In the genomic region with DNA sequence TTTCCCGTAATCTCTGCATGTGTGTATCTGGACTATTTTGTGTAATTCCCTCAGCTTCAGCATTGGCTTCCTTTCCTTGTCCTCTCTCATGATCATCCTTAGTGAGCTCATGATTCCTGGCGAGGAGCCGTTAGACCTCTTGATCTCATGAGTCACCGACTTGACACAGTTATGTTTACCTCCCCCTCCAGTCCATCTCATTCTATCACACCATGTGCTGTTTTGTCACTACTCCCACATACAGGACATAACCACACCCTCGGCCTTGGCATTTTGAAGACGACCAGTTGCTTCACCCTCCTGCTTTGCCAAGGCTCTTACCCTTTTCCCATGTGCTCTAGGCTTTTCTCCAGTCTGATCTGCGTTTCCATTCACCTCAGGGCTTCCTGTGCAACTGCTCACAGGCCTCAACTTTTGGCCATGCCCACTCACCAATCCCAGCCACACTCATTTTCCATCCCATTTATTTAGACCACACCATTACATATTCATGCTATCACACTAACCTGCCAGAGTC, we compare ENCODE assay signal across 9 cellular contexts. TPM values are rescaled to one million over a fixed set of nuclear protein-coding genes. Genes with fewer than 3 reads are reported as not detected.
DNase-seq lines count a peak whose midpoint lies in the region; ATAC-seq, FAIRE-seq and TF ChIP-seq lines count a peak whose summit lies in the region.
"Had no signal": no experiment of that assay in that cellular context is flagged by ENCODE, and none has a peak within 500 bp of the region (broad histone marks: within the 10 kb centered on the region; RNA-seq: fewer than 3 reads in every experiment).

No MANE protein-coding gene starts in this region.

- H3K9me3 Mint-ChIP-seq in glutamatergic neuron (ENCODE audit: unreplicated experiment) = peaks cover 1% of the 10 kb centered on the region
- no peaks in the 10 kb centered on the region for H3K9me3 Mint-ChIP-seq in activated CD8-positive, alpha-beta memory T cell treated with anti-CD3 and anti-CD28 coated beads, Interleukin-2, amount 10 ng/mL, durations not matched to agents 7 days and 5 days (ENCODE audit: low read depth)

- in situ Hi-C loops in brain microvascular endothelial cell (cut with HindIII; ENCODE audit: low pct_ligation_motif_present, low sequenced_read_pairs) = no loop called here

- no peak overlapping the region for H3K4me3 Mint-ChIP-seq in glutamatergic neuron (ENCODE audit: unreplicated experiment)
- H3K4me3 Mint-ChIP-seq in activated CD8-positive, alpha-beta memory T cell treated with anti-CD3 and anti-CD28 coated beads, Interleukin-2, amount 10 ng/mL, durations not matched to agents 7 days and 5 days = no peak overlapping the region

- DNase-seq in SIG-M5 treated with dmso at 0.1 percent for 504 hours (lab: John Stamatoyannopoulos, UW; ENCODE audit: unreplicated experiment) = peak; percentile 48
- no peak for DNase-seq in SIG-M5 (lab: John Stamatoyannopoulos, UW)
- peak; percentile 98 for DNase-seq in brain microvascular endothelial cell
- DNase-seq in kidney tubule cell (ENCODE audit: low spot score) = peak; percentile 98
- DNase-seq in urothelium cell line (ENCODE audit: low spot score) = peak; percentile 77
- no peak for DNase-seq in COLO668 (lab: John Stamatoyannopoulos, UW; ENCODE audit: unreplicated experiment)
- DNase-seq in glutamatergic neuron = no peak
- DNase-seq in activated CD8-positive, alpha-beta memory T cell treated with anti-CD3 and anti-CD28 coated beads, Interleukin-2, amount 10 ng/mL, durations not matched to agents 7 days and 5 days = no peak

- H3K36me3 ChIP-seq in brain microvascular endothelial cell (replicated peaks) = no peaks in the 10 kb centered on the region

- no peak for FAIRE-seq in urothelium cell line (lab: Jason Lieb, UNC)

- H3K36me3 Mint-ChIP-seq in glutamatergic neuron (ENCODE audit: unreplicated experiment) = peaks cover 4% of the 10 kb centered on the region
- H3K36me3 Mint-ChIP-seq in activated CD8-positive, alpha-beta memory T cell treated with anti-CD3 and anti-CD28 coated beads, Interleukin-2, amount 10 ng/mL, durations not matched to agents 7 days and 5 days = peaks cover 9% of the 10 kb centered on the region

- H3K27ac ChIP-seq in brain microvascular endothelial cell = peak overlapping the region; percentile 54
- H3K27ac ChIP-seq: BLaER1 treated with 17β-estradiol and CSF1 and Interleukin-3, amounts not matched to agents 10 nM and 100 nM had no signal

- no peak overlapping the region for H3K4me3 ChIP-seq in brain microvascular endothelial cell (ENCODE audit: low read depth, low read length)
- H3K4me3 ChIP-seq: BLaER1 treated with 17β-estradiol and CSF1 and Interleukin-3, amounts not matched to agents 10 nM and 100 nM had no signal

- no peaks in the 10 kb centered on the region for H3K27me3 ChIP-seq in brain microvascular endothelial cell (replicated peaks)
- H3K27me3 ChIP-seq: BLaER1 treated with 17β-estradiol and CSF1 and Interleukin-3, amounts not matched to agents 10 nM and 100 nM had no signal

- H3K27ac Mint-ChIP-seq in glutamatergic neuron (ENCODE audit: unreplicated experiment) = no peak overlapping the region
- no peak overlapping the region for H3K27ac Mint-ChIP-seq in activated CD8-positive, alpha-beta memory T cell treated with anti-CD3 and anti-CD28 coated beads, Interleukin-2, amount 10 ng/mL, durations not matched to agents 7 days and 5 days

- no peak for ATAC-seq in activated CD8-positive, alpha-beta memory T cell treated with anti-CD3 and anti-CD28 coated beads, Interleukin-2, amount 10 ng/mL, durations not matched to agents 7 days and 5 days

- CTCF ChIA-PET in activated CD8-positive, alpha-beta memory T cell treated with anti-CD3 and anti-CD28 coated beads, Interleukin-2, amount 10 ng/mL, durations not matched to agents 7 days and 5 days (lab: Charles Lee) = no interaction called here

- no peaks in the 10 kb centered on the region for H3K27me3 Mint-ChIP-seq in glutamatergic neuron (ENCODE audit: unreplicated experiment)
- no peaks in the 10 kb centered on the region for H3K27me3 Mint-ChIP-seq in activated CD8-positive, alpha-beta memory T cell treated with anti-CD3 and anti-CD28 coated beads, Interleukin-2, amount 10 ng/mL, durations not matched to agents 7 days and 5 days

- TF ChIP-seq CTCF in brain microvascular endothelial cell (IDR thresholded peaks at IDR 0.05; ENCODE audit: low read depth, low read length, missing control alignments) = no peak
- TF ChIP-seq CTCF in glutamatergic neuron (IDR thresholded peaks at IDR 0.05; ENCODE audit: partially characterized antibody, unreplicated experiment) = no peak

- no peaks in the 10 kb centered on the region for H3K4me1 Mint-ChIP-seq in glutamatergic neuron (ENCODE audit: low read depth, unreplicated experiment)
- H3K4me1 Mint-ChIP-seq in activated CD8-positive, alpha-beta memory T cell treated with anti-CD3 and anti-CD28 coated beads, Interleukin-2, amount 10 ng/mL, durations not matched to agents 7 days and 5 days = peaks cover under 1% of the 10 kb centered on the region

RNA-seq across cellular contexts. Expression of gene CP, which starts 41.5 kb away (rescaled TPM):
- not detected for total RNA-seq in glutamatergic neuron (ENCODE audit: unreplicated experiment)
- total RNA-seq in activated CD8-positive, alpha-beta memory T cell treated with anti-CD3 and anti-CD28 coated beads, Interleukin-2, amount 10 ng/mL, durations not matched to agents 7 days and 5 days = not detected

RNA-seq across cellular contexts. Expression of gene HPS3, which starts 50.7 kb away (rescaled TPM):
- 12.1 TPM for total RNA-seq in glutamatergic neuron (ENCODE audit: unreplicated experiment)
- 10 to 100 TPM; 32.5 to 36.0 TPM for total RNA-seq in activated CD8-positive, alpha-beta memory T cell treated with anti-CD3 and anti-CD28 coated beads, Interleukin-2, amount 10 ng/mL, durations not matched to agents 7 days and 5 days

Comparison
In these comparisons a context has a peak if more than half of its experiments do, and no peak if none do; other contexts are left out.
1. DNase-seq: peak in SIG-M5 treated with dmso at 0.1 percent for 504 hours (single experiment), brain microvascular endothelial cell (single experiment), kidney tubule cell (single experiment) and urothelium cell line (single experiment); none in SIG-M5 (single experiment), COLO668 (single experiment), glutamatergic neuron (single experiment) and activated CD8-positive, alpha-beta memory T cell treated with anti-CD3 and anti-CD28 coated beads, Interleukin-2, amount 10 ng/mL, durations not matched to agents 7 days and 5 days (single experiment).